8 cellular contexts compared by ENCODE assay signal in the genomic region with DNA sequence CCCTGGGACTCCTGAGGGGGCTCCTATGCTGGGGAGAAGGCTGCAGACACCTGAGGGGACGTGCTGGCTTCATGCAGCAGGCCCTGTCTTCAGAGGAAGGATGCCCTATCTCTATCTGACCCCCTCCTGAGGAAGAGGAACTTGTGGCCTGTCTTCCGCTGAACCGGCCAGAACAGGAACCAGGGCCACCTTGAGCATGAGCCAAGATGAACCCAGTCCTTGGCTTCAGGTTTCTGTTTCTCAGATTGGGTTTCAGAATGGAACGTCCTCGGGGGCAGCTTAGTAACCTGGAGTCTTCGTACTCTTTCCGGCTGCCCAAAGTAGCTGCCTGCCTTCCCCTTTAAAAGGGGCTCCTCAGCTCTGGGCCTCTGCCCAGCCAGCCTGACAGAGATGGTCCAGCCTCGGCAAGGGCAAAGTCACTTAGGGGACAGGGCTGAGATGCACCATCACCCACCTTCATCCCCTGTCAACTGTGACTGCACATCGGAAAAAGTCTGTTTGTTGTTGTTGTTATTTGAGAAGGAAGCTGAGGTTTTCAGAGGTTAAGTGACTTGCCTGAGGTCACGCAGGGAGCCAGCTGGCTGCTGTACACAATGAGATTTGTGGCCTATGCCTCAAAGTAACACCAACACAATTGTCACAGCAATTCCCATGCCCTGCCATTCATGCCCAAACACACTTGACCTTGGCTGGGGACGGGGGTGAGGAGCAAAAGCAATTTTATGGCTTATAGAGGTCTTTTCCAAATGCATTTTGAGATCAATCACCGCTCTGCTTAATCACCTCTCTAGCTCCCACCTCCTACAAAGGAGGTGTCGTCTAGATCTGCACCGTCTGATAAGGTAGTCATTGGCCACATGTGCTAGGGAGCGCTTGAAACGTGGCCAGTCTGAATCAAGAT. TPM values are rescaled to one million over a fixed set of nuclear protein-coding genes. Genes with fewer than 3 reads are reported as not detected.
DNase-seq lines count a peak whose midpoint lies in the region; ATAC-seq, FAIRE-seq and TF ChIP-seq lines count a peak whose summit lies in the region.

No MANE protein-coding gene starts in this region.

- CTCF ChIA-PET in Panc1 (lab: Charles Lee) (no interaction called here), GM12878 (lab: Yijun Ruan, JAX) (interaction anchor here (0.8 to 6.6 kb wide), 9 partner anchors 8 to 42 kb away, joined by 3 to 73 read pairs (median 4); partner anchors contain the start of gene ASB2)

- 22% methylated on average over 16 of the region's 16 CpGs for WGBS in GM12878 (ENCODE audit: insufficient coverage, insufficient replicate concordance, low lambda C conversion rate, missing lambda C conversion rate)

- H3K27ac ChIP-seq in Panc1 (ENCODE audit: low read length) (no peak overlapping the region), GM12878 (ENCODE audit: control insufficient read depth, insufficient read depth) (peak overlapping the region; percentile 95), skeletal muscle tissue (ENCODE audit: low read depth, low read length) (peak overlapping the region; percentile 74)

- peak overlapping the region; percentile 97 for H3K4me2 ChIP-seq in GM12878 (ENCODE audit: control insufficient read depth, insufficient read depth)

- H3K9me3 ChIP-seq in Panc1 (ENCODE audit: control insufficient read depth, insufficient read depth, low read depth, low read length), result no peaks in the 10 kb centered on the region
- no peaks in the 10 kb centered on the region; the same call in 1 of the 3 replicates for H3K9me3 ChIP-seq in GM12878 (replicated peaks; ENCODE audit: control insufficient read depth, insufficient read depth, low read length)
- H3K9me3 ChIP-seq in skeletal muscle tissue (ENCODE audit: control insufficient read depth in 3 of 3, low read length in 3 of 3), result no peaks in the 10 kb centered on the region

- DNase-seq in stimulated activated CD4-positive, alpha-beta T cell treated with anti-CD3 and anti-CD28 coated beads, Interleukin-15, amount 100 ng/mL, for 24 hours, result peak; percentile 58
- no peak for DNase-seq in stimulated activated CD4-positive, alpha-beta T cell treated with anti-CD3 and anti-CD28 coated beads, Interleukin-2, amount 100 ng/mL, for 48 hours
- DNase-seq in Panc1 (ENCODE audit: low read depth, low spot score), result no peak
- DNase-seq in GM12878 (ENCODE audit: low read depth, low spot score), result peak; percentile 72
- DNase-seq in D341Med (ENCODE audit: low spot score), result no peak
- DNase-seq in NCI-H146 treated with DMSO at 0.1 percent for 48 hours (lab: John Stamatoyannopoulos, UW; ENCODE audit: unreplicated experiment), result no peak

- intact Hi-C loops in Panc1 (cut with micrococcal nuclease; ENCODE audit: unreplicated experiment) (no loop called here), GM12878 (cut with micrococcal nuclease; ENCODE audit: unreplicated experiment) (no loop called here)

- BruUV-seq in Panc1 (replicated peaks; lab: Mats Ljungman, UMichigan), result no TSS peak
- BruUV-seq in GM12878 (replicated peaks; lab: Mats Ljungman, UMichigan), result no TSS peak

- peak; percentile 89 to 96 for TF ChIP-seq EP300 in GM12878 (IDR thresholded peaks at IDR 0.05; ENCODE audit: borderline replicate concordance in 1 of 2, control insufficient read depth in 1 of 2, low read depth in 2 of 2, low read length in 2 of 2)

- H3K4me1 ChIP-seq in Panc1 (ENCODE audit: control insufficient read depth, insufficient read depth, low read length) (peaks cover 34% of the 10 kb centered on the region), GM12878 (ENCODE audit: control insufficient read depth, insufficient read depth, low read length) (peaks cover 96% of the 10 kb centered on the region), skeletal muscle tissue (ENCODE audit: control insufficient read depth in 3 of 3, insufficient read depth in 3 of 3, low read length in 3 of 3) (peaks cover 92 to 96% (median 95%) of the 10 kb centered on the region in 3 donors)

- TF ChIP-seq CTCF in Panc1 (IDR thresholded peaks at IDR 0.05) (no peak), GM12878 (IDR thresholded peaks at IDR 0.05 in 2 of 3, conservative IDR thresholded peaks at IDR 0.05 in 1 of 3; ENCODE audit: control insufficient read depth in 2 of 3, extremely low read depth in 1 of 3, insufficient read depth in 1 of 3, low read depth in 3 of 3, low read length in 3 of 3) (no peak)

- FAIRE-seq in GM12878 (lab: Jason Lieb, UNC), result peak; percentile 74

- no peaks in the 10 kb centered on the region for H4K20me1 ChIP-seq in GM12878 (ENCODE audit: control insufficient read depth, insufficient read depth)

- SMC1A ChIA-PET in GM12878 (lab: Charles Lee; ENCODE audit: uncharacterized antibody, unreplicated experiment), result interaction anchor here (0.7 to 19.5 kb wide), 9 partner anchors 8 to 424 kb away, joined by 3 to 409 read pairs (median 3); partner anchors contain the start of gene ASB2

- TF ChIP-seq POLR2A in GM12878 (IDR thresholded peaks at IDR 0.05; ENCODE audit: low read depth, low read length), result peak; percentile 79

- in situ Hi-C loops in Panc1 (cut with HindIII; ENCODE audit: low pct_unique_long_range_greater_than_20kb, low sequenced_read_pairs) (no loop called here), GM12878 (cut with MboI) (loop anchor here (25.0 kb wide), 2 partner anchors 1201 to 1699 kb away; no protein-coding TSS in a partner anchor)

- no peaks in the 10 kb centered on the region for H3K36me3 ChIP-seq in Panc1 (ENCODE audit: control insufficient read depth, insufficient read depth, low read length)
- no peaks in the 10 kb centered on the region for H3K36me3 ChIP-seq in GM12878 (ENCODE audit: control insufficient read depth in 2 of 2, insufficient read depth in 2 of 2, low read length in 1 of 2)
- H3K36me3 ChIP-seq in skeletal muscle tissue (ENCODE audit: control insufficient read depth in 3 of 3, insufficient read depth in 3 of 3, low read length in 3 of 3), result peaks cover 34 to 64% (median 51%) of the 10 kb centered on the region in 3 donors

- peak overlapping the region; percentile 29; the same call in 1 of the 2 replicates for H2AFZ ChIP-seq in GM12878 (ENCODE audit: control insufficient read depth, low read depth, low read length)

- H3K27me3 ChIP-seq in Panc1 (ENCODE audit: control insufficient read depth, insufficient read depth, low read length) (no peaks in the 10 kb centered on the region), GM12878 (replicated peaks in 1 of 2; ENCODE audit: control insufficient read depth in 2 of 2, insufficient read depth in 2 of 2, low read length in 1 of 2) (no peaks in the 10 kb centered on the region), skeletal muscle tissue (ENCODE audit: control insufficient read depth in 3 of 3, insufficient read depth in 3 of 3, low read length in 3 of 3) (no peaks in the 10 kb centered on the region)

- H3K4me3 ChIP-seq in Panc1 (ENCODE audit: low read depth in 2 of 2, low read length in 2 of 2) (no peak overlapping the region), GM12878 (peak overlapping the region; percentile 49), skeletal muscle tissue (ENCODE audit: low read length in 3 of 3) (peak overlapping the region in 2 of 3 donors; percentile 1 to 22)

- TF ChIP-seq RAD21 in GM12878 (IDR thresholded peaks at IDR 0.05; ENCODE audit: insufficient read depth, low read depth, low read length), result no peak

- POLR2A ChIA-PET in Panc1 (lab: Charles Lee) (no interaction called here), GM12878 (lab: Charles Lee) (interaction anchor here (0.6 to 3.3 kb wide), 5 partner anchors 8 to 38 kb away, joined by 3 to 18 read pairs (median 3); partner anchors contain the start of gene ASB2)

- RAD21 ChIA-PET in GM12878 (lab: Charles Lee; ENCODE audit: unreplicated experiment), result interaction anchor here (1.2 to 15.3 kb wide), 5 partner anchors 10 to 37 kb away, joined by 4 to 324 read pairs (median 20); partner anchors contain the start of genes ASB2 and CCDC197

- ATAC-seq in HG03039 (IDR thresholded peaks at IDR 0.05; ENCODE audit: unreplicated experiment) (peak; percentile 36), Panc1 (peak; percentile 21; the same call in 1 of the 2 replicates), GM12878 (peak; percentile 61)

- no peaks in the 10 kb centered on the region for H3K79me2 ChIP-seq in GM12878 (ENCODE audit: control insufficient read depth, insufficient read depth, low read length)

- H3K9ac ChIP-seq in GM12878 (ENCODE audit: control insufficient read depth, insufficient read depth, low read length) (peak overlapping the region; percentile 72), skeletal muscle tissue (ENCODE audit: low read depth in 1 of 3, low read length in 3 of 3) (peak overlapping the region in 1 of 3 donors; percentile 70)

RNA-seq across cellular contexts. Expression of gene ASB2, which starts 13.4 kb away (rescaled TPM):
- 0.28 TPM for total RNA-seq in Panc1 (2021; ENCODE audit: unreplicated experiment)
- polyA plus RNA-seq in Panc1 (2012; ENCODE audit: insufficient read length), result 0.45 TPM
- 74.5 and 81.9 TPM in 2 replicates for total RNA-seq in GM12878 (2013; cell fraction: nucleolus; rRNA removed)
- total RNA-seq in GM12878 (2014; rRNA removed), result 46.4 and 53.5 TPM in 2 replicates
- 21.5 and 26.9 TPM in 2 replicates for total RNA-seq in GM12878 (2014; rRNA removed; fragmentation: Illumina TruSeq; extraction: Trizol)
- total RNA-seq in GM12878 (2021), result 40.0 and 40.4 TPM in 2 replicates
- 18.9 TPM for polyA plus RNA-seq in GM12878 (2011; ENCODE audit: low read depth)
- 8.5 and 16.9 TPM in 2 replicates for polyA plus RNA-seq in GM12878 (2011; rRNA removed)
- polyA plus RNA-seq in GM12878 (2011; cell fraction: cytosol; rRNA removed), result 22.6 and 38.7 TPM in 2 replicates
- polyA plus RNA-seq in GM12878 (2011; cell fraction: nucleus; rRNA removed), result 45.6 and 71.8 TPM in 2 replicates
- polyA plus RNA-seq in GM12878 (2012), result 18.6 and 50.6 TPM in 2 replicates
- 12.3 and 21.9 TPM in 2 replicates for polyA plus RNA-seq in GM12878 (2014; fragmentation: Illumina TruSeq; extraction: Trizol)
- 1 to 10 TPM; 3.0 to 7.4 TPM for polyA plus RNA-seq in GM12878 (2014; fragmentation: Nextera tagmentation; extraction: Ambion mirVana)
- 50.0 and 54.5 TPM in 2 replicates for polyA plus RNA-seq in GM12878 (2014; rRNA removed)
- polyA plus RNA-seq in GM12878 (2016; fragmentation: Nextera tagmentation; extraction: Ambion mirVana), result 10 to 100 TPM; 51.7 to 54.8 TPM
- 20.3 and 37.3 TPM in 2 replicates for polyA minus RNA-seq in GM12878 (2011; rRNA and poly(A)+ RNA removed)
- 8.8 and 11.7 TPM in 2 replicates for polyA minus RNA-seq in GM12878 (2011; cell fraction: cytosol; rRNA and poly(A)+ RNA removed)
- 26.7 and 36.0 TPM in 2 replicates for polyA minus RNA-seq in GM12878 (2011; cell fraction: nucleus; rRNA and poly(A)+ RNA removed)
- 16.2 TPM for total RNA-seq in skeletal muscle tissue

RNA-seq across cellular contexts. Expression of gene CCDC197, which starts 34.1 kb away (rescaled TPM):
- total RNA-seq in Panc1 (2021; ENCODE audit: unreplicated experiment) (not detected), GM12878 (2014; rRNA removed) (not detected in 2 replicates), GM12878 (2014; rRNA removed; fragmentation: Illumina TruSeq; extraction: Trizol) (not detected in 2 replicates), GM12878 (2021) (not detected in 2 replicates), skeletal muscle tissue (not detected)
- not detected for polyA plus RNA-seq in Panc1 (2012; ENCODE audit: insufficient read length)
- 1.2 TPM in 2 replicates for total RNA-seq in GM12878 (2013; cell fraction: nucleolus; rRNA removed)
- polyA plus RNA-seq in GM12878 (2011; ENCODE audit: low read depth), result not detected
- polyA plus RNA-seq in GM12878 (2011; rRNA removed) (0.12 and 0.16 TPM in 2 replicates), GM12878 (2014; fragmentation: Illumina TruSeq; extraction: Trizol) (not detected in 2 replicates), GM12878 (2014; fragmentation: Nextera tagmentation; extraction: Ambion mirVana) (not detected), GM12878 (2014; rRNA removed) (not detected in 2 replicates), GM12878 (2016; fragmentation: Nextera tagmentation; extraction: Ambion mirVana) (not detected)
- 0.04 TPM in 1 of 2 replicates, not detected in the other for polyA plus RNA-seq in GM12878 (2011; cell fraction: cytosol; rRNA removed)
- 0.28 and 0.56 TPM in 2 replicates for polyA plus RNA-seq in GM12878 (2011; cell fraction: nucleus; rRNA removed)
- polyA plus RNA-seq in GM12878 (2012), result 0.17 TPM in 1 of 2 replicates, not detected in the other
- polyA minus RNA-seq in GM12878 (2011; rRNA and poly(A)+ RNA removed), result 0.21 TPM in 1 of 2 replicates, not detected in the other
- not detected in 2 replicates for polyA minus RNA-seq in GM12878 (2011; cell fraction: cytosol; rRNA and poly(A)+ RNA removed)
- 0.24 TPM in 1 of 2 replicates, not detected in the other for polyA minus RNA-seq in GM12878 (2011; cell fraction: nucleus; rRNA and poly(A)+ RNA removed)

RNA-seq across cellular contexts. Expression of gene FAM181A, which starts 35.8 kb away (rescaled TPM):
- total RNA-seq in Panc1 (2021; ENCODE audit: unreplicated experiment) (not detected), GM12878 (2014; rRNA removed) (not detected in 2 replicates), GM12878 (2014; rRNA removed; fragmentation: Illumina TruSeq; extraction: Trizol) (not detected in 2 replicates), GM12878 (2021) (not detected in 2 replicates), skeletal muscle tissue (not detected)
- not detected for polyA plus RNA-seq in Panc1 (2012; ENCODE audit: insufficient read length)
- total RNA-seq in GM12878 (2013; cell fraction: nucleolus; rRNA removed), result not detected in 2 replicates
- polyA plus RNA-seq in GM12878 (2011; ENCODE audit: low read depth), result not detected
- polyA plus RNA-seq in GM12878 (2011; rRNA removed) (not detected in 2 replicates), GM12878 (2014; fragmentation: Illumina TruSeq; extraction: Trizol) (not detected in 2 replicates), GM12878 (2014; fragmentation: Nextera tagmentation; extraction: Ambion mirVana) (not detected), GM12878 (2014; rRNA removed) (not detected in 2 replicates), GM12878 (2016; fragmentation: Nextera tagmentation; extraction: Ambion mirVana) (not detected)
- not detected in 2 replicates for polyA plus RNA-seq in GM12878 (2011; cell fraction: cytosol; rRNA removed)
- polyA plus RNA-seq in GM12878 (2011; cell fraction: nucleus; rRNA removed), result not detected in 2 replicates
- not detected in 2 replicates for polyA plus RNA-seq in GM12878 (2012)
- not detected in 2 replicates for polyA minus RNA-seq in GM12878 (2011; rRNA and poly(A)+ RNA removed)
- not detected in 2 replicates for polyA minus RNA-seq in GM12878 (2011; cell fraction: cytosol; rRNA and poly(A)+ RNA removed)
- not detected in 2 replicates for polyA minus RNA-seq in GM12878 (2011; cell fraction: nucleus; rRNA and poly(A)+ RNA removed)

Comparison
In these comparisons a context has a peak if more than half of its experiments do, and no peak if none do; other contexts are left out.
1. DNase-seq: peak in stimulated activated CD4-positive, alpha-beta T cell treated with anti-CD3 and anti-CD28 coated beads, Interleukin-15, amount 100 ng/mL, for 24 hours (single experiment) and GM12878 (single experiment); none in stimulated activated CD4-positive, alpha-beta T cell treated with anti-CD3 and anti-CD28 coated beads, Interleukin-2, amount 100 ng/mL, for 48 hours (0 of 2), Panc1 (single experiment), D341Med (single experiment) and NCI-H146 treated with DMSO at 0.1 percent for 48 hours (single experiment).
2. H3K4me3 ChIP-seq: peak in GM12878 (single experiment) and skeletal muscle tissue (2 of 3); none in Panc1 (0 of 2).
3. RNA of gene ASB2, which starts 13.4 kb away (total RNA-seq): 21.5 to 81.9 TPM in GM12878 and 16.2 TPM in skeletal muscle tissue (single experiment); 0.28 TPM in Panc1 (single experiment); every median in the first group is over 10 times any median in the second.
4. Peak in every context shown above with its lines, with median percentiles within 50 percentile points of each other: ATAC-seq.